8 cellular contexts compared by ENCODE assay signal in genomic region chr12:72271401-72271740, GRCh38. TPM values are rescaled to one million over a fixed set of nuclear protein-coding genes. Genes with fewer than 3 reads are reported as not detected.
DNase-seq lines count a peak whose midpoint lies in the region; ATAC-seq, FAIRE-seq and TF ChIP-seq lines count a peak whose summit lies in the region.

No MANE protein-coding gene starts in this region.

- H3K4me1 ChIP-seq in muscle layer of duodenum (ENCODE audit: control insufficient read depth in 1 of 2, insufficient read depth in 2 of 2, low read length in 2 of 2) = peaks cover 0 to 23% of the 10 kb centered on the region in 2 donors

- no peaks in the 10 kb centered on the region for H3K9me3 ChIP-seq in muscle layer of duodenum (ENCODE audit: control insufficient read depth in 1 of 2, low read length in 2 of 2)

- H3K4me3 ChIP-seq in epithelial cell of proximal tubule (ENCODE audit: low read depth, low read length) (peak overlapping the region; percentile 90), muscle layer of duodenum (ENCODE audit: low read depth in 1 of 2, low read length in 2 of 2) (peak overlapping the region; percentile 58 to 79)

- DNase-seq in EL = peak; percentile 77
- DNase-seq in NCI-H748 treated with DMSO at 0.1 percent for 48 hours (lab: John Stamatoyannopoulos, UW) = peak; percentile 47
- no peak for DNase-seq in epithelial cell of proximal tubule (ENCODE audit: low read depth)
- DNase-seq in stimulated activated CD4-positive, alpha-beta T cell treated with anti-CD3 and anti-CD28 coated beads, Interleukin-1b, Interleukin-23, amount 100 ng/mL, for 48 hours = no peak
- no peak for DNase-seq in SIG-M5 treated with dmso at 0.1 percent for 504 hours (lab: John Stamatoyannopoulos, UW; ENCODE audit: unreplicated experiment)
- no peak for DNase-seq in GM19239 (ENCODE audit: insufficient read length, low spot score)

- no peaks in the 10 kb centered on the region for H3K36me3 ChIP-seq in muscle layer of duodenum (ENCODE audit: control insufficient read depth in 1 of 2, insufficient read depth in 2 of 2, low read length in 2 of 2)

- peak; percentile 23 for TF ChIP-seq CTCF in epithelial cell of proximal tubule (conservative IDR thresholded peaks at IDR 0.05; ENCODE audit: low read depth, low read length)

- no peak overlapping the region for H3K27ac ChIP-seq in muscle layer of duodenum (ENCODE audit: low read length)

- no peak for FAIRE-seq in GM19239 (lab: Jason Lieb, UNC)

- ATAC-seq in GM21619 (IDR thresholded peaks at IDR 0.05; ENCODE audit: unreplicated experiment) = no peak

- H3K27me3 ChIP-seq in muscle layer of duodenum (ENCODE audit: low read depth, low read length) = peaks cover 26% of the 10 kb centered on the region

RNA-seq across cellular contexts. Expression of gene TRHDE, which starts 0.8 kb away (rescaled TPM):
- 25.9 and 26.9 TPM in 2 replicates for total RNA-seq in epithelial cell of proximal tubule

Comparison
In these comparisons a context has a peak if more than half of its experiments do, and no peak if none do; other contexts are left out.
1. DNase-seq: peak in EL (single experiment) and NCI-H748 treated with DMSO at 0.1 percent for 48 hours (single experiment); none in epithelial cell of proximal tubule (single experiment), stimulated activated CD4-positive, alpha-beta T cell treated with anti-CD3 and anti-CD28 coated beads, Interleukin-1b, Interleukin-23, amount 100 ng/mL, for 48 hours (single experiment), SIG-M5 treated with dmso at 0.1 percent for 504 hours (single experiment) and GM19239 (single experiment).